1 cellular context compared by ENCODE assay signal in the genomic region with DNA sequence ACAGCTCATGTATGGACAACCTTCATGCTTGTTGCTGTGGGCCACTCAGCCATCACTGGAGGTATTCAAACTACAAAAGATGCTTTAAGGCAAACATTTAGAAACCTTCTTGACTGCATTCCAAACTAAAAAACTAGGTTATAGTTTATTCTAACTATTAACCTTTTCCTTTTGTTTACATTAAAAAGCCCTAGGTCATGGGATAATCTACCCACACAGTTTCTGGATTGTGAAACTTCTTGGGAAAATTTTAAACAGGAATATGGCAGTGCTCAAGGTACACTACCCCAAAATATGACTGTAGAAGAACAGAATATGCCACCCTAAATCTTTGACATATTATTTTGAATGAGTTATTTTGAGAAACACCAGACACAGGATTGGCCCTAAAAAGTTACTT.
TF ChIP-seq lines count a peak whose summit lies in the region.

No MANE protein-coding gene starts in this region.

TF ChIP-seq in GM23338, 12 proteins besides CTCF, POLR2A, EP300 and RAD21:
- TF ChIP-seq STAT1 (IDR thresholded peaks at IDR 0.05; ENCODE audit: unreplicated experiment) (no peak), EZH2 (IDR thresholded peaks at IDR 0.05; ENCODE audit: low read depth, unreplicated experiment) (no peak), EZH2phosphoT487 (IDR thresholded peaks at IDR 0.05; ENCODE audit: unreplicated experiment) (no peak), ZNF331 (CRISPR knock-in tag; IDR thresholded peaks at IDR 0.05; ENCODE audit: low read depth) (no peak), JUNB (IDR thresholded peaks at IDR 0.05; ENCODE audit: unreplicated experiment) (no peak), ZNF462 (CRISPR knock-in tag; IDR thresholded peaks at IDR 0.05) (no peak), CREB1 (CRISPR knock-in tag; IDR thresholded peaks at IDR 0.05; ENCODE audit: low read depth) (no peak)
- TF ChIP-seq, protein P1, sequence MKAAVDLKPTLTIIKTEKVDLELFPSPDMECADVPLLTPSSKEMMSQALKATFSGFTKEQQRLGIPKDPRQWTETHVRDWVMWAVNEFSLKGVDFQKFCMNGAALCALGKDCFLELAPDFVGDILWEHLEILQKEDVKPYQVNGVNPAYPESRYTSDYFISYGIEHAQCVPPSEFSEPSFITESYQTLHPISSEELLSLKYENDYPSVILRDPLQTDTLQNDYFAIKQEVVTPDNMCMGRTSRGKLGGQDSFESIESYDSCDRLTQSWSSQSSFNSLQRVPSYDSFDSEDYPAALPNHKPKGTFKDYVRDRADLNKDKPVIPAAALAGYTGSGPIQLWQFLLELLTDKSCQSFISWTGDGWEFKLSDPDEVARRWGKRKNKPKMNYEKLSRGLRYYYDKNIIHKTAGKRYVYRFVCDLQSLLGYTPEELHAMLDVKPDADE (IDR thresholded peaks at IDR 0.05) = no peak
- TF ChIP-seq, protein P2, sequence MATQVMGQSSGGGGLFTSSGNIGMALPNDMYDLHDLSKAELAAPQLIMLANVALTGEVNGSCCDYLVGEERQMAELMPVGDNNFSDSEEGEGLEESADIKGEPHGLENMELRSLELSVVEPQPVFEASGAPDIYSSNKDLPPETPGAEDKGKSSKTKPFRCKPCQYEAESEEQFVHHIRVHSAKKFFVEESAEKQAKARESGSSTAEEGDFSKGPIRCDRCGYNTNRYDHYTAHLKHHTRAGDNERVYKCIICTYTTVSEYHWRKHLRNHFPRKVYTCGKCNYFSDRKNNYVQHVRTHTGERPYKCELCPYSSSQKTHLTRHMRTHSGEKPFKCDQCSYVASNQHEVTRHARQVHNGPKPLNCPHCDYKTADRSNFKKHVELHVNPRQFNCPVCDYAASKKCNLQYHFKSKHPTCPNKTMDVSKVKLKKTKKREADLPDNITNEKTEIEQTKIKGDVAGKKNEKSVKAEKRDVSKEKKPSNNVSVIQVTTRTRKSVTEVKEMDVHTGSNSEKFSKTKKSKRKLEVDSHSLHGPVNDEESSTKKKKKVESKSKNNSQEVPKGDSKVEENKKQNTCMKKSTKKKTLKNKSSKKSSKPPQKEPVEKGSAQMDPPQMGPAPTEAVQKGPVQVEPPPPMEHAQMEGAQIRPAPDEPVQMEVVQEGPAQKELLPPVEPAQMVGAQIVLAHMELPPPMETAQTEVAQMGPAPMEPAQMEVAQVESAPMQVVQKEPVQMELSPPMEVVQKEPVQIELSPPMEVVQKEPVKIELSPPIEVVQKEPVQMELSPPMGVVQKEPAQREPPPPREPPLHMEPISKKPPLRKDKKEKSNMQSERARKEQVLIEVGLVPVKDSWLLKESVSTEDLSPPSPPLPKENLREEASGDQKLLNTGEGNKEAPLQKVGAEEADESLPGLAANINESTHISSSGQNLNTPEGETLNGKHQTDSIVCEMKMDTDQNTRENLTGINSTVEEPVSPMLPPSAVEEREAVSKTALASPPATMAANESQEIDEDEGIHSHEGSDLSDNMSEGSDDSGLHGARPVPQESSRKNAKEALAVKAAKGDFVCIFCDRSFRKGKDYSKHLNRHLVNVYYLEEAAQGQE (IDR thresholded peaks at IDR 0.05; ENCODE audit: unreplicated experiment) = no peak
